Comparison of ENCODE assay signal across 2 cellular contexts in genomic region chr9:137446851-137447471, GRCh38.
TF ChIP-seq lines count a peak whose summit lies in the region.

No MANE protein-coding gene starts in this region.

TF ChIP-seq in HepG2, 621 proteins besides CTCF, POLR2A, EP300 and RAD21:
- TF ChIP-seq SP4 (CRISPR knock-in tag; IDR thresholded peaks at IDR 0.05) (no peak), SKIL (CRISPR knock-in tag; IDR thresholded peaks at IDR 0.05; ENCODE audit: borderline replicate concordance) (no peak), CAMTA2 (CRISPR knock-in tag; IDR thresholded peaks at IDR 0.05; ENCODE audit: borderline replicate concordance) (no peak), MTF1 (CRISPR knock-in tag; IDR thresholded peaks at IDR 0.05) (no peak), ZBTB1 (CRISPR knock-in tag; IDR thresholded peaks at IDR 0.05; ENCODE audit: borderline replicate concordance) (no peak), ZNF441 (CRISPR knock-in tag; IDR thresholded peaks at IDR 0.05; ENCODE audit: borderline replicate concordance) (no peak), CBX5 (CRISPR knock-in tag; IDR thresholded peaks at IDR 0.05; ENCODE audit: borderline replicate concordance) (no peak), POLR2AphosphoS5 (IDR thresholded peaks at IDR 0.05; ENCODE audit: low read depth, low read length) (0 out of 2 replicates have a peak, but pooled peaks have one; percentile 31), ZNF280B (CRISPR knock-in tag; IDR thresholded peaks at IDR 0.05; ENCODE audit: borderline replicate concordance) (0 out of 2 replicates have a peak, but pooled peaks have one; percentile 36), ZGPAT (CRISPR knock-in tag; IDR thresholded peaks at IDR 0.05) (0 out of 2 replicates have a peak, but pooled peaks have one; percentile 1), LBX2 (CRISPR knock-in tag; IDR thresholded peaks at IDR 0.05; ENCODE audit: borderline replicate concordance) (no peak), KDM2A (CRISPR knock-in tag; IDR thresholded peaks at IDR 0.05; ENCODE audit: borderline replicate concordance, low read depth) (0 out of 2 replicates have a peak, but pooled peaks have one; percentile 18), PAF1 (CRISPR knock-in tag; IDR thresholded peaks at IDR 0.05) (peak; percentile 88), ZC3H13 (CRISPR knock-in tag; IDR thresholded peaks at IDR 0.05) (peak; percentile 89), RBM22 (optimal IDR thresholded peaks at IDR 0.05; ENCODE audit: low read length) (peak; percentile 24), POLR2G (IDR thresholded peaks at IDR 0.05; ENCODE audit: low read depth, low read length) (peak; percentile 53; the same call in 1 of the 2 replicates), ZNF121 (CRISPR knock-in tag; IDR thresholded peaks at IDR 0.05) (no peak), GPBP1L1 (CRISPR knock-in tag; IDR thresholded peaks at IDR 0.05) (no peak), HOXA9 (CRISPR knock-in tag; IDR thresholded peaks at IDR 0.05; ENCODE audit: borderline replicate concordance) (no peak), ZNF326 (CRISPR knock-in tag; IDR thresholded peaks at IDR 0.05; ENCODE audit: borderline replicate concordance) (peak; percentile 78), ZNF451 (CRISPR knock-in tag; IDR thresholded peaks at IDR 0.05) (0 out of 2 replicates have a peak, but pooled peaks have one; percentile 31), ZBTB38 (CRISPR knock-in tag; IDR thresholded peaks at IDR 0.05) (no peak; the same call in 1 of the 2 replicates), AGO2 (optimal IDR thresholded peaks at IDR 0.05; ENCODE audit: low read depth, low read length) (peak; percentile 67)

TF ChIP-seq in GM12891, 5 proteins besides CTCF, POLR2A, EP300 and RAD21:
- TF ChIP-seq TAF1 (IDR thresholded peaks at IDR 0.05; ENCODE audit: low read depth, low read length) (no peak), PAX5 (IDR thresholded peaks at IDR 0.05; ENCODE audit: insufficient read depth, low read length, severe bottlenecking) (no peak), POU2F2 (IDR thresholded peaks at IDR 0.05; ENCODE audit: low read depth, low read length) (no peak), POLR2AphosphoS5 (IDR thresholded peaks at IDR 0.05; ENCODE audit: low read depth, low read length) (no peak), SPI1 (IDR thresholded peaks at IDR 0.05; ENCODE audit: low read depth, low read length) (no peak)
